In genomic region chr9:133042676-133043075, GRCh38 we compare ENCODE assay signal across 21 cellular contexts.
"Had no signal": no experiment of that assay in that cellular context is flagged by ENCODE, and none has a peak within 500 bp of the region (broad histone marks: within the 10 kb centered on the region; RNA-seq: fewer than 3 reads in every experiment).

No MANE protein-coding gene starts in this region.

- H3K9me3 ChIP-seq: MG63, SJCRH30 had no signal

- H3K4me3 ChIP-seq: MG63, SJCRH30 had no signal

- DNase-seq: IMR-90, Karpas-422, KG1, MG63, NCI-H1092, NCI-H1436, NCI-H187, NCI-H2029, NCI-H2081 treated with DMSO at 0.1 percent for 48 hours, NCI-H2171, NCI-H226, NCI-H446, NCI-H510A, NCI-H524 treated with DMSO at 0.1 percent for 48 hours, NCI-H69, NCI-H774, RPMI8226, SHP77 treated with DMSO at 0.1 percent for 48 hours, SJCRH30 had no signal

- H3K27me3 ChIP-seq: MG63, SJCRH30 had no signal

- ATAC-seq: HepG2, SK-N-SH treated with all-trans-retinoic acid at 6 μM for 48 hours had no signal

- H3K4me1 ChIP-seq: SJCRH30 had no signal

- H3K27ac ChIP-seq: SJCRH30 had no signal
